8 cellular contexts compared by ENCODE assay signal in the genomic region with DNA sequence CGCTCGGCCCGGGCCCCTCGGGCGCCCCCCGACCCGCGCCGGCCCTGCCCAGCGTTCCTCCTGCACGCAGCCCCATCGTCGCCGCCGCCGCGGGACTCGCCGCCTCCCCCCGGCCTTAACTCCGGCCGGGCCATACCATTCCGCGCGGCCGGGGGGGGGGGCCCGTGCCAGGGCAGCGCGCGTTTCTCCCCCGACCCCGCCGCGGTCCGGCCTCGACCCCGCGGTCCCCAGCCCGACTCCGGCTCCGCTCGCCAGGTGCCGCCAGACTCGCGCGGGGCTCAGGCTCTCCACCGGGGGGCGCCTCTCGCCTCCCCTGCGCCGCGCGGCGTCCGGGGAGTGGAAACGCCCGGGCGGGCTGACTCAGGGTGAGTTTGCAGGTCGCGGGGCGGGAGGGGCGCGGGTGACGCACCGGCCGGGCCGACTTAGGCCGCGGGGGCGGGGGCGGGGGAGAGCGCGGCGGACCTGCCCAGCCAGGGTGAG. TPM values are rescaled to one million over a fixed set of nuclear protein-coding genes. Genes with fewer than 3 reads are reported as not detected.
DNase-seq lines count a peak whose midpoint lies in the region; ATAC-seq and TF ChIP-seq lines count a peak whose summit lies in the region.

A gene (minus strand): TSS at position 91 of the 480 bp plus-strand sequence. CDS start 15 bp downstream, at position 76.

- H3K4me1 ChIP-seq in adipocyte (ENCODE audit: control insufficient read depth, insufficient read depth, low read length) (peaks cover 25% of the 10 kb centered on the region), heart left ventricle (peaks cover 0 to 39% (median 23%) of the 10 kb centered on the region in 12 donors), upper lobe of left lung (peaks cover 16 to 38% (median 20%) of the 10 kb centered on the region in 4 donors)

- DNase-seq in ELR (ENCODE audit: low read depth): peak; percentile 95
- peak; percentile 81 for DNase-seq in KBM-7
- peak; percentile 48 for DNase-seq in T follicular helper cell (ENCODE audit: low read depth)
- DNase-seq in adipocyte (ENCODE audit: low read depth): peak; percentile 98
- peak; percentile 94 to 96 (median 95) for DNase-seq in heart left ventricle
- peak; percentile 97 for DNase-seq in posterior vena cava (ENCODE audit: low spot score)
- peak; percentile 95 to 98 for DNase-seq in upper lobe of left lung

- no peak for TF ChIP-seq EP300 in upper lobe of left lung (IDR thresholded peaks at IDR 0.05)

- no peaks in the 10 kb centered on the region for H3K9me3 ChIP-seq in adipocyte (ENCODE audit: control insufficient read depth, low read length)
- peaks cover 0 to under 1% (median 0%) of the 10 kb centered on the region in 12 donors for H3K9me3 ChIP-seq in heart left ventricle
- no peaks in the 10 kb centered on the region for H3K9me3 ChIP-seq in upper lobe of left lung

- H3K9ac ChIP-seq in adipocyte (ENCODE audit: low read length): peak within 1 kb of the TSS; percentile 94

- intact Hi-C loops in heart left ventricle (cut with DNase I) (loop anchor here in 9 of 10 donors (1.0 to 10.0 kb wide), 9 partner anchors 14 to 306 kb away; a partner anchor contains a TSS), posterior vena cava (cut with DNase I) (no loop called here)

- TF ChIP-seq CTCF in heart left ventricle (IDR thresholded peaks at IDR 0.05) (peak; percentile 41 to 74 (median 64)), upper lobe of left lung (IDR thresholded peaks at IDR 0.05) (peak; percentile 57 to 87 (median 76))

- H3K27ac ChIP-seq in heart left ventricle: peak within 1 kb of the TSS; percentile 81 to 99 (median 94)
- H3K27ac ChIP-seq in upper lobe of left lung: peak within 1 kb of the TSS; percentile 80 to 95 (median 86)

- H3K36me3 ChIP-seq in adipocyte (ENCODE audit: control insufficient read depth, insufficient read depth, low read length, severe bottlenecking): peaks cover 27% of the 10 kb centered on the region
- peaks cover 0 to 31% (median 24%) of the 10 kb centered on the region in 9 donors for H3K36me3 ChIP-seq in heart left ventricle
- H3K36me3 ChIP-seq in upper lobe of left lung: peaks cover 5 to 25% (median 13%) of the 10 kb centered on the region in 4 donors

- ATAC-seq in GM21576 (IDR thresholded peaks at IDR 0.05; ENCODE audit: unreplicated experiment): peak; percentile 80
- ATAC-seq in heart left ventricle: peak; percentile 81 to 96 (median 96)
- ATAC-seq in upper lobe of left lung (ENCODE audit: low FRiP score in 2 of 2): peak; percentile 90 to 97

- H3K4me3 ChIP-seq in adipocyte (ENCODE audit: low read length): peak within 1 kb of the TSS; percentile 99
- H3K4me3 ChIP-seq in heart left ventricle: peak within 1 kb of the TSS; percentile 66 to 88 (median 73)
- H3K4me3 ChIP-seq in upper lobe of left lung: peak within 1 kb of the TSS; percentile 81 to 87 (median 84)

- no peaks in the 10 kb centered on the region for H3K27me3 ChIP-seq in adipocyte (replicated peaks; ENCODE audit: control insufficient read depth, insufficient read depth, low read length)
- H3K27me3 ChIP-seq in heart left ventricle: no peaks in the 10 kb centered on the region
- H3K27me3 ChIP-seq in upper lobe of left lung: no peaks in the 10 kb centered on the region

- WGBS in heart left ventricle, 4 donors: 0 to 1% (median 1%) methylated on average over 11 to 74 of the region's 74 CpGs; no CpG with 5 or more reads in 1 of the 4 donors
- 2% methylated on average over 18 of the region's 74 CpGs; no CpG with 5 or more reads in 1 of the 2 donors for WGBS in upper lobe of left lung, 2 donors

- in situ Hi-C loops in KBM-7 (cut with MboI; ENCODE audit: low pct_unique_long_range_greater_than_20kb, low sequenced_read_pairs): no loop called here

- TF ChIP-seq POLR2A in heart left ventricle (IDR thresholded peaks at IDR 0.05) (peak; percentile 46 to 58), upper lobe of left lung (IDR thresholded peaks at IDR 0.05) (peak in 2 of 4 donors; percentile 60 to 78)

RNA-seq across cellular contexts. Expression of the gene that starts here (rescaled TPM):
- total RNA-seq in heart left ventricle (100 to 1,000 TPM in 1 of 9 donors, 10 to 100 TPM in 8; 25.3 to 147 (median 39.1) TPM), posterior vena cava (10 to 100 TPM; 17.9 to 23.4 TPM), upper lobe of left lung (10 to 100 TPM; 10.5 to 58.2 (median 32.7) TPM)
- polyA plus RNA-seq in heart left ventricle: 10 to 100 TPM; 11.8 to 56.2 TPM

Comparison
In these comparisons a context has a peak if more than half of its experiments do, and no peak if none do; other contexts are left out.
1. Peak in every context shown above with its lines: DNase-seq, ATAC-seq, H3K4me3 ChIP-seq and H3K27ac ChIP-seq.
2. DNase-seq: peak in every context shown above with its lines; median percentile 98 in adipocyte; 97 in posterior vena cava; 96 in upper lobe of left lung; 95 in ELR; 95 in heart left ventricle; 81 in KBM-7; 48 in T follicular helper cell.
3. intact Hi-C loops: an anchor here in heart left ventricle (1.0 to 10.0 kb wide); none called in posterior vena cava.